1 cellular context compared by ENCODE assay signal in the genomic region with DNA sequence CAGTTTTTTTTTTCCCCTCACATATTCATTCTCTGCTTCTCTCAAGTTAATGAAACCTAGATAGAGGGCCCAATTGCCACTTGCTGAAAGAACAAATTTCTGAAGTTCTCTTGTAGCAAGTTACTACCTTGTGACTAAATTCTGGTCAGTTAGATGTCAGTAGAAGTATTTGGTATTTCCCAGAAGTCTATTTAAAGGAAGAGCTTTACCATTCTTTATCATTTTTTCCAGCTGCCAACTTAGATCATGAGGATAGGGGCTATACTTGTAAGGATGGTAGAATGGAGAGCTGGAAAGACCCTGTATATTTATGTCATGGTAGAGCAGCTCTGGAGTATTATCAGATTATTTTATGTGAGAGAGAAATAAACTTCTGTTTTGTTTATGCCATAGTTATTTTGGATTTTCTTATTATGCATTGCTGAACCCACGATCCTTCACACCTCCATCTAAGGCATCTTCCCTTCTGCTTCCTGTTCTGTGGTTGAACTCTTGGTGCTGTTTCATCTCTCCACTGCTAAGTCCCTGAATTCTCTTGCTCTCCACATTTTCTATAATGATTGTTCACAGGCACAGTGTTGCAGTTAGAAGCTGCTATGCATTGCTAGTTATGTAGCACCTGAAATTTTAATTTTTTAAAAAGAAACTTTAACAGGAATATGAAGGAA.
TF ChIP-seq lines count a peak whose summit lies in the region.

No MANE protein-coding gene starts in this region.

TF ChIP-seq in K562, 482 proteins besides CTCF, POLR2A, EP300 and RAD21 (continued from another document):
- TF ChIP-seq, protein P1, sequence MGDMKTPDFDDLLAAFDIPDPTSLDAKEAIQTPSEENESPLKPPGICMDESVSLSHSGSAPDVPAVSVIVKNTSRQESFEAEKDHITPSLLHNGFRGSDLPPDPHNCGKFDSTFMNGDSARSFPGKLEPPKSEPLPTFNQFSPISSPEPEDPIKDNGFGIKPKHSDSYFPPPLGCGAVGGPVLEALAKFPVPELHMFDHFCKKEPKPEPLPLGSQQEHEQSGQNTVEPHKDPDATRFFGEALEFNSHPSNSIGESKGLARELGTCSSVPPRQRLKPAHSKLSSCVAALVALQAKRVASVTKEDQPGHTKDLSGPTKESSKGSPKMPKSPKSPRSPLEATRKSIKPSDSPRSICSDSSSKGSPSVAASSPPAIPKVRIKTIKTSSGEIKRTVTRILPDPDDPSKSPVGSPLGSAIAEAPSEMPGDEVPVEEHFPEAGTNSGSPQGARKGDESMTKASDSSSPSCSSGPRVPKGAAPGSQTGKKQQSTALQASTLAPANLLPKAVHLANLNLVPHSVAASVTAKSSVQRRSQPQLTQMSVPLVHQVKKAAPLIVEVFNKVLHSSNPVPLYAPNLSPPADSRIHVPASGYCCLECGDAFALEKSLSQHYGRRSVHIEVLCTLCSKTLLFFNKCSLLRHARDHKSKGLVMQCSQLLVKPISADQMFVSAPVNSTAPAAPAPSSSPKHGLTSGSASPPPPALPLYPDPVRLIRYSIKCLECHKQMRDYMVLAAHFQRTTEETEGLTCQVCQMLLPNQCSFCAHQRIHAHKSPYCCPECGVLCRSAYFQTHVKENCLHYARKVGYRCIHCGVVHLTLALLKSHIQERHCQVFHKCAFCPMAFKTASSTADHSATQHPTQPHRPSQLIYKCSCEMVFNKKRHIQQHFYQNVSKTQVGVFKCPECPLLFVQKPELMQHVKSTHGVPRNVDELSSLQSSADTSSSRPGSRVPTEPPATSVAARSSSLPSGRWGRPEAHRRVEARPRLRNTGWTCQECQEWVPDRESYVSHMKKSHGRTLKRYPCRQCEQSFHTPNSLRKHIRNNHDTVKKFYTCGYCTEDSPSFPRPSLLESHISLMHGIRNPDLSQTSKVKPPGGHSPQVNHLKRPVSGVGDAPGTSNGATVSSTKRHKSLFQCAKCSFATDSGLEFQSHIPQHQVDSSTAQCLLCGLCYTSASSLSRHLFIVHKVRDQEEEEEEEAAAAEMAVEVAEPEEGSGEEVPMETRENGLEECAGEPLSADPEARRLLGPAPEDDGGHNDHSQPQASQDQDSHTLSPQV (IDR thresholded peaks at IDR 0.05): peak; percentile 65
- TF ChIP-seq ZNF444 (CRISPR knock-in tag; IDR thresholded peaks at IDR 0.05): no peak
- TF ChIP-seq GABPA (tag; conservative IDR thresholded peaks at IDR 0.05; ENCODE audit: low read depth): 0 out of 2 replicates have a peak, but pooled peaks have one; percentile 34
- peak; percentile 33; the same call in 1 of the 2 replicates for TF ChIP-seq FOSL1 (tag; conservative IDR thresholded peaks at IDR 0.05)
- TF ChIP-seq RBM15 (IDR thresholded peaks at IDR 0.05; ENCODE audit: insufficient read depth, low read length): no peak
- TF ChIP-seq ZC3H11A (IDR thresholded peaks at IDR 0.05; ENCODE audit: low read depth, low read length): no peak
- TF ChIP-seq, protein P2, sequence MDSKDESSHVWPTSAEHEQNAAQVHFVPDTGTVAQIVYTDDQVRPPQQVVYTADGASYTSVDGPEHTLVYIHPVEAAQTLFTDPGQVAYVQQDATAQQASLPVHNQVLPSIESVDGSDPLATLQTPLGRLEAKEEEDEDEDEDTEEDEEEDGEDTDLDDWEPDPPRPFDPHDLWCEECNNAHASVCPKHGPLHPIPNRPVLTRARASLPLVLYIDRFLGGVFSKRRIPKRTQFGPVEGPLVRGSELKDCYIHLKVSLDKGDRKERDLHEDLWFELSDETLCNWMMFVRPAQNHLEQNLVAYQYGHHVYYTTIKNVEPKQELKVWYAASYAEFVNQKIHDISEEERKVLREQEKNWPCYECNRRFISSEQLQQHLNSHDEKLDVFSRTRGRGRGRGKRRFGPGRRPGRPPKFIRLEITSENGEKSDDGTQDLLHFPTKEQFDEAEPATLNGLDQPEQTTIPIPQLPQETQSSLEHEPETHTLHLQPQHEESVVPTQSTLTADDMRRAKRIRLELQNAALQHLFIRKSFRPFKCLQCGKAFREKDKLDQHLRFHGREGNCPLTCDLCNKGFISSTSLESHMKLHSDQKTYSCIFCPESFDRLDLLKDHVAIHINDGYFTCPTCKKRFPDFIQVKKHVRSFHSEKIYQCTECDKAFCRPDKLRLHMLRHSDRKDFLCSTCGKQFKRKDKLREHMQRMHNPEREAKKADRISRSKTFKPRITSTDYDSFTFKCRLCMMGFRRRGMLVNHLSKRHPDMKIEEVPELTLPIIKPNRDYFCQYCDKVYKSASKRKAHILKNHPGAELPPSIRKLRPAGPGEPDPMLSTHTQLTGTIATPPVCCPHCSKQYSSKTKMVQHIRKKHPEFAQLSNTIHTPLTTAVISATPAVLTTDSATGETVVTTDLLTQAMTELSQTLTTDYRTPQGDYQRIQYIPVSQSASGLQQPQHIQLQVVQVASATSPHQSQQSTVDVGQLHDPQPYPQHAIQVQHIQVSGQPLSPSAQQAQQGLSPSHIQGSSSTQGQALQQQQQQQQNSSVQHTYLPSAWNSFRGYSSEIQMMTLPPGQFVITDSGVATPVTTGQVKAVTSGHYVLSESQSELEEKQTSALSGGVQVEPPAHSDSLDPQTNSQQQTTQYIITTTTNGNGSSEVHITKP (IDR thresholded peaks at IDR 0.05; ENCODE audit: partially characterized antibody): peak; percentile 35
- TF ChIP-seq GTF2E2 (tag; IDR thresholded peaks at IDR 0.05): peak; percentile 34; the same call in 1 of the 2 replicates
- no peak for TF ChIP-seq ZNF551 (CRISPR knock-in tag; IDR thresholded peaks at IDR 0.05)
- TF ChIP-seq ZNF24 (IDR thresholded peaks at IDR 0.05): no peak
- TF ChIP-seq, protein P3, sequence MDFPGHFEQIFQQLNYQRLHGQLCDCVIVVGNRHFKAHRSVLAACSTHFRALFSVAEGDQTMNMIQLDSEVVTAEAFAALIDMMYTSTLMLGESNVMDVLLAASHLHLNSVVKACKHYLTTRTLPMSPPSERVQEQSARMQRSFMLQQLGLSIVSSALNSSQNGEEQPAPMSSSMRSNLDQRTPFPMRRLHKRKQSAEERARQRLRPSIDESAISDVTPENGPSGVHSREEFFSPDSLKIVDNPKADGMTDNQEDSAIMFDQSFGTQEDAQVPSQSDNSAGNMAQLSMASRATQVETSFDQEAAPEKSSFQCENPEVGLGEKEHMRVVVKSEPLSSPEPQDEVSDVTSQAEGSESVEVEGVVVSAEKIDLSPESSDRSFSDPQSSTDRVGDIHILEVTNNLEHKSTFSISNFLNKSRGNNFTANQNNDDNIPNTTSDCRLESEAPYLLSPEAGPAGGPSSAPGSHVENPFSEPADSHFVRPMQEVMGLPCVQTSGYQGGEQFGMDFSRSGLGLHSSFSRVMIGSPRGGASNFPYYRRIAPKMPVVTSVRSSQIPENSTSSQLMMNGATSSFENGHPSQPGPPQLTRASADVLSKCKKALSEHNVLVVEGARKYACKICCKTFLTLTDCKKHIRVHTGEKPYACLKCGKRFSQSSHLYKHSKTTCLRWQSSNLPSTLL (IDR thresholded peaks at IDR 0.05): no peak
- TF ChIP-seq GATA2 (CRISPR knock-in tag; IDR thresholded peaks at IDR 0.05): 0 out of 2 replicates have a peak, but pooled peaks have one; percentile 27
- TF ChIP-seq ZNF165 (CRISPR knock-in tag; IDR thresholded peaks at IDR 0.05; ENCODE audit: borderline replicate concordance): no peak
- peak; percentile 17; the same call in 1 of the 2 replicates for TF ChIP-seq NCOR1 (IDR thresholded peaks at IDR 0.05)
TF ChIP-seq in K562: peak in this region for 21.
